Comparison of ENCODE assay signal across 15 cellular contexts in genomic region chr2:111068435-111069058, GRCh38. TPM values are rescaled to one million over a fixed set of nuclear protein-coding genes. Genes with fewer than 3 reads are reported as not detected.
DNase-seq lines count a peak whose midpoint lies in the region; ATAC-seq and TF ChIP-seq lines count a peak whose summit lies in the region.
"Had no signal": no experiment of that assay in that cellular context is flagged by ENCODE, and none has a peak within 500 bp of the region (broad histone marks: within the 10 kb centered on the region; RNA-seq: fewer than 3 reads in every experiment).

No MANE protein-coding gene starts in this region.

- H4K20me1 ChIP-seq in PC-3 (ENCODE audit: low read length) = no peaks in the 10 kb centered on the region

- H2AFZ ChIP-seq in PC-3 (ENCODE audit: low read length) = no peak overlapping the region

- H3K9me3 ChIP-seq in Caco-2 (no peaks in the 10 kb centered on the region), PC-3 (ENCODE audit: low read length) (no peaks in the 10 kb centered on the region), psoas muscle (peaks cover 4% of the 10 kb centered on the region)

- H3K4me1 ChIP-seq in Caco-2 (peaks cover 9% of the 10 kb centered on the region), PC-3 (ENCODE audit: insufficient read depth, low read length) (peaks cover 42% of the 10 kb centered on the region), psoas muscle (peaks cover 4% of the 10 kb centered on the region)

- CTCF ChIA-PET in Caco-2 (lab: Charles Lee) = no interaction called here
- CTCF ChIA-PET in PC-3 (lab: Charles Lee) = no interaction called here
- CTCF ChIA-PET in activated naive CD4-positive, alpha-beta T cell treated with anti-CD3 and anti-CD28 coated beads for 36 hours (lab: Charles Lee) = interaction anchor here (0.6 kb wide), 1 partner anchor 19 kb away, joined by 4 read pairs; no protein-coding TSS in a partner anchor

- no peaks in the 10 kb centered on the region for H3K27me3 ChIP-seq in Caco-2 (replicated peaks; ENCODE audit: control insufficient read depth, insufficient read depth, low read length)
- no peaks in the 10 kb centered on the region for H3K27me3 ChIP-seq in PC-3 (ENCODE audit: low read length)
- H3K27me3 ChIP-seq in kidney epithelial cell (ENCODE audit: control insufficient read depth, insufficient read depth, low read length) = no peaks in the 10 kb centered on the region
- H3K27me3 ChIP-seq in psoas muscle (ENCODE audit: insufficient read depth in 3 of 3, low read length in 2 of 3) = no peaks in the 10 kb centered on the region

- H3K36me3 ChIP-seq in Caco-2 (ENCODE audit: control insufficient read depth, insufficient read depth, low read length) (no peaks in the 10 kb centered on the region), PC-3 (ENCODE audit: low read depth, low read length) (no peaks in the 10 kb centered on the region), kidney epithelial cell (ENCODE audit: control insufficient read depth, insufficient read depth, low read length) (no peaks in the 10 kb centered on the region), psoas muscle (ENCODE audit: insufficient read depth in 1 of 2, low read depth in 1 of 2) (no peaks in the 10 kb centered on the region)

- peak; percentile 21; the same call in 1 of the 2 replicates for ATAC-seq in PC-3
- ATAC-seq in psoas muscle = no peak
- ATAC-seq: stimulated activated memory B cell treated with anti-CD40 and anti-IgM and Interleukin-4, amounts not matched to agents 10 μg/mL and 1 μg/mL and 100 μg/mL, for 72 hours had no signal

- no peaks in the 10 kb centered on the region for H3K36me3 Mint-ChIP-seq in Caco-2 (ENCODE audit: insufficient read depth, unreplicated experiment)
- H3K36me3 Mint-ChIP-seq in activated naive CD4-positive, alpha-beta T cell treated with anti-CD3 and anti-CD28 coated beads for 36 hours (ENCODE audit: low read depth) = no peaks in the 10 kb centered on the region
- H3K36me3 Mint-ChIP-seq: stimulated activated memory B cell treated with anti-CD40 and anti-IgM and Interleukin-4, amounts not matched to agents 10 μg/mL and 1 μg/mL and 100 μg/mL, for 72 hours had no signal

- peak overlapping the region; percentile 50 for H3K27ac ChIP-seq in PC-3 (ENCODE audit: low read length)
- no peak overlapping the region for H3K27ac ChIP-seq in psoas muscle

- DNase-seq in Caco-2 (peak; percentile 66 to 73), LNCaP clone FGC (ENCODE audit: low read depth) (peak; percentile 76), PC-3 (peak; percentile 94), kidney epithelial cell (ENCODE audit: low read depth) (peak; percentile 21), psoas muscle (no peak), AG20443 (ENCODE audit: low spot score) (no peak), C1 segment of cervical spinal cord (lab: John Stamatoyannopoulos, UW) (no peak)
- DNase-seq in activated naive CD4-positive, alpha-beta T cell treated with anti-CD3 and anti-CD28 coated beads for 36 hours = no peak
- DNase-seq: activated CD4-positive, alpha-beta T cell treated with anti-CD3 and anti-CD28 coated beads, Interleukin-2, amount 50 U/mL, for 48 hours; activated gamma-delta T cell; hippocampal formation; midbrain; stimulated activated CD4-positive, alpha-beta T cell treated with anti-CD3 and anti-CD28 coated beads, Interleukin-1b, Interleukin-23, amount 100 ng/mL, for 48 hours had no signal

- H3K4me2 ChIP-seq in PC-3 (ENCODE audit: low read length) = peak overlapping the region; percentile 23

- no peaks in the 10 kb centered on the region for H3K79me2 ChIP-seq in PC-3 (ENCODE audit: low read length)

- no peaks in the 10 kb centered on the region for H3K9me2 ChIP-seq in PC-3 (replicated peaks; ENCODE audit: low read length)

- 71 to 75% (median 72%) methylated on average over 4 of the region's 4 CpGs for WGBS in psoas muscle, 3 donors

- no peaks in the 10 kb centered on the region for H3K4me1 Mint-ChIP-seq in Caco-2 (ENCODE audit: low read depth, unreplicated experiment)
- no peaks in the 10 kb centered on the region for H3K4me1 Mint-ChIP-seq in activated naive CD4-positive, alpha-beta T cell treated with anti-CD3 and anti-CD28 coated beads for 36 hours (ENCODE audit: low read depth)

- no peak overlapping the region for H3K9ac ChIP-seq in PC-3 (ENCODE audit: low read length)

- intact Hi-C loops in Caco-2 (cut with micrococcal nuclease; ENCODE audit: unreplicated experiment) (no loop called here), PC-3 (cut with micrococcal nuclease) (no loop called here), psoas muscle (cut with DNase I) (no loop called here)
- intact Hi-C loops in activated naive CD4-positive, alpha-beta T cell treated with anti-CD3 and anti-CD28 coated beads for 36 hours (cut with micrococcal nuclease) = no loop called here

- H3K4me3 Mint-ChIP-seq in Caco-2 (ENCODE audit: unreplicated experiment) = no peak overlapping the region
- no peak overlapping the region for H3K4me3 Mint-ChIP-seq in activated naive CD4-positive, alpha-beta T cell treated with anti-CD3 and anti-CD28 coated beads for 36 hours
- H3K4me3 Mint-ChIP-seq: B cell; stimulated activated memory B cell treated with anti-CD40 and anti-IgM and Interleukin-4, amounts not matched to agents 10 μg/mL and 1 μg/mL and 100 μg/mL, for 72 hours had no signal

- no peaks in the 10 kb centered on the region for H3K27me3 Mint-ChIP-seq in Caco-2 (ENCODE audit: insufficient read depth, unreplicated experiment)
- peaks cover 28% of the 10 kb centered on the region for H3K27me3 Mint-ChIP-seq in activated naive CD4-positive, alpha-beta T cell treated with anti-CD3 and anti-CD28 coated beads for 36 hours (ENCODE audit: low read depth)
- H3K27me3 Mint-ChIP-seq: B cell; stimulated activated memory B cell treated with anti-CD40 and anti-IgM and Interleukin-4, amounts not matched to agents 10 μg/mL and 1 μg/mL and 100 μg/mL, for 72 hours had no signal

- H3K4me3 ChIP-seq in Caco-2 (ENCODE audit: low read depth, low read length) (no peak overlapping the region), LNCaP clone FGC (ENCODE audit: low read depth, low read length) (no peak overlapping the region), PC-3 (ENCODE audit: low read length) (no peak overlapping the region), kidney epithelial cell (ENCODE audit: low read depth, low read length) (no peak overlapping the region), psoas muscle (no peak overlapping the region)

- H3K9me3 Mint-ChIP-seq in Caco-2 (ENCODE audit: unreplicated experiment) = no peaks in the 10 kb centered on the region
- H3K9me3 Mint-ChIP-seq in activated naive CD4-positive, alpha-beta T cell treated with anti-CD3 and anti-CD28 coated beads for 36 hours = no peaks in the 10 kb centered on the region

- TF ChIP-seq CTCF in Caco-2 (IDR thresholded peaks at IDR 0.05; ENCODE audit: insufficient read depth in 1 of 2, low read depth in 1 of 2, low read length in 1 of 2, severe bottlenecking in 1 of 2, unreplicated experiment in 1 of 2) (no peak), LNCaP clone FGC (IDR thresholded peaks at IDR 0.05; ENCODE audit: control insufficient read depth, extremely low read depth, insufficient read depth) (no peak), PC-3 (conservative IDR thresholded peaks at IDR 0.05; ENCODE audit: low read depth, low read length) (no peak), kidney epithelial cell (IDR thresholded peaks at IDR 0.05; ENCODE audit: insufficient read depth, low read length, poor library complexity, severe bottlenecking) (no peak), psoas muscle (IDR thresholded peaks at IDR 0.05) (no peak)

- no TSS peak for BruUV-seq in Caco-2 (replicated peaks; lab: Mats Ljungman, UMichigan)
- BruUV-seq in PC-3 (replicated peaks; lab: Mats Ljungman, UMichigan) = no TSS peak

- no peaks in the 10 kb centered on the region for H3F3A ChIP-seq in PC-3 (ENCODE audit: low read length, unreplicated experiment)

- POLR2A ChIA-PET in Caco-2 (lab: Charles Lee) = no interaction called here
- POLR2A ChIA-PET in PC-3 (lab: Charles Lee; ENCODE audit: unreplicated experiment) = interaction anchor here (0.6 to 0.7 kb wide), 2 partner anchors 55 to 390 kb away, joined by 6 read pairs; no protein-coding TSS in a partner anchor

- H3K27ac Mint-ChIP-seq in Caco-2 (ENCODE audit: unreplicated experiment) = no peak overlapping the region
- H3K27ac Mint-ChIP-seq in activated naive CD4-positive, alpha-beta T cell treated with anti-CD3 and anti-CD28 coated beads for 36 hours = no peak overlapping the region
- H3K27ac Mint-ChIP-seq: B cell; stimulated activated memory B cell treated with anti-CD40 and anti-IgM and Interleukin-4, amounts not matched to agents 10 μg/mL and 1 μg/mL and 100 μg/mL, for 72 hours had no signal

RNA-seq across cellular contexts. Expression of gene BCL2L11, which starts 52.2 kb away (rescaled TPM):
- total RNA-seq in Caco-2 (2022) (27.7 and 28.9 TPM in 2 replicates), PC-3 (2014; rRNA removed) (11.3 and 24.6 TPM in 2 replicates), kidney epithelial cell (13.8 and 17.5 TPM in 2 replicates), psoas muscle (10 to 100 TPM in 2 of 4 donors, 1 to 10 TPM in 2; 8.2 to 25.4 (median 11.7) TPM)
- polyA plus RNA-seq in psoas muscle = 1 to 10 TPM; 2.5 to 7.4 (median 4.6) TPM
- 10 to 100 TPM; 11.5 to 12.8 TPM for total RNA-seq in activated naive CD4-positive, alpha-beta T cell treated with anti-CD3 and anti-CD28 coated beads for 36 hours

Comparison
In these comparisons a context has a peak if more than half of its experiments do, and no peak if none do; other contexts are left out.
1. DNase-seq: peak in Caco-2 (2 of 2), LNCaP clone FGC (single experiment), PC-3 (single experiment) and kidney epithelial cell (single experiment); none in psoas muscle (0 of 2), AG20443 (single experiment), activated naive CD4-positive, alpha-beta T cell treated with anti-CD3 and anti-CD28 coated beads for 36 hours (single experiment) and C1 segment of cervical spinal cord (0 of 14).